In the genomic region with DNA sequence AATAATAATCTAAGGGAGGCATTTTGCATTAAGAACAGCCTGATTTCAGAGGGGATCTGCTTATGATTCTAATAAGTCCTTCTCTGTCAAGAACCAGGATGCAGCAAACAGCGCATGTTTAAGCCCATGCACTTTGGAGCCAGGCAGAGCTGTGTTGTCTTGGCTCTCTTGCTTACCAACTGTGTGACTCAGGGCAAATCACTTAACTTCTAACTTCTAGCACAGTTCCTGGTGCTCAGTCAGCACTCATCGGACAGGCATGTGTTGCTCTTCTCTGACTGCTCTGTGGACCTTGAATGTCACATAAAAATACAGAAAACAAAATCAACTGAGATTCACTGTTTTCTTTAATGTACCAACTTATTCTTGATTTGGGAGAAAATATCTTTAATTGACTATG, we compare ENCODE assay signal across 1 cellular context.
TF ChIP-seq lines count a peak whose summit lies in the region.

No MANE protein-coding gene starts in this region.

TF ChIP-seq in IMR-90, 13 proteins besides CTCF, POLR2A, EP300 and RAD21:
- TF ChIP-seq FOS (IDR thresholded peaks at IDR 0.05; ENCODE audit: low read depth, low read length), result peak; percentile 52
- TF ChIP-seq BHLHE40 (IDR thresholded peaks at IDR 0.05; ENCODE audit: low read depth, low read length), result no peak
- no peak for TF ChIP-seq CEBPB (IDR thresholded peaks at IDR 0.05; ENCODE audit: low read depth, low read length)
- TF ChIP-seq RFX5 (IDR thresholded peaks at IDR 0.05; ENCODE audit: low read depth, low read length), result no peak
- TF ChIP-seq, protein P1, sequence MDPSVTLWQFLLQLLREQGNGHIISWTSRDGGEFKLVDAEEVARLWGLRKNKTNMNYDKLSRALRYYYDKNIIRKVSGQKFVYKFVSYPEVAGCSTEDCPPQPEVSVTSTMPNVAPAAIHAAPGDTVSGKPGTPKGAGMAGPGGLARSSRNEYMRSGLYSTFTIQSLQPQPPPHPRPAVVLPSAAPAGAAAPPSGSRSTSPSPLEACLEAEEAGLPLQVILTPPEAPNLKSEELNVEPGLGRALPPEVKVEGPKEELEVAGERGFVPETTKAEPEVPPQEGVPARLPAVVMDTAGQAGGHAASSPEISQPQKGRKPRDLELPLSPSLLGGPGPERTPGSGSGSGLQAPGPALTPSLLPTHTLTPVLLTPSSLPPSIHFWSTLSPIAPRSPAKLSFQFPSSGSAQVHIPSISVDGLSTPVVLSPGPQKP (IDR thresholded peaks at IDR 0.05; ENCODE audit: borderline replicate concordance, low read depth, low read length), result no peak
- no peak for TF ChIP-seq NFE2L2 (IDR thresholded peaks at IDR 0.05; ENCODE audit: low read depth, low read length)
- TF ChIP-seq MXI1 (IDR thresholded peaks at IDR 0.05; ENCODE audit: borderline replicate concordance, low read depth, low read length), result peak; percentile 56; the same call in 1 of the 2 replicates
- peak; percentile 73; the same call in 1 of the 2 replicates for TF ChIP-seq MAFK (IDR thresholded peaks at IDR 0.05; ENCODE audit: low read depth, low read length)
- no peak for TF ChIP-seq MAZ (IDR thresholded peaks at IDR 0.05; ENCODE audit: borderline replicate concordance, low read depth, low read length)
- no peak for TF ChIP-seq CHD1 (IDR thresholded peaks at IDR 0.05; ENCODE audit: low read depth, low read length)
- no peak for TF ChIP-seq RCOR1 (IDR thresholded peaks at IDR 0.05; ENCODE audit: insufficient replicate concordance, low read length)
- no peak for TF ChIP-seq SMC3 (IDR thresholded peaks at IDR 0.05; ENCODE audit: low read depth, low read length)
- TF ChIP-seq, protein P2, sequence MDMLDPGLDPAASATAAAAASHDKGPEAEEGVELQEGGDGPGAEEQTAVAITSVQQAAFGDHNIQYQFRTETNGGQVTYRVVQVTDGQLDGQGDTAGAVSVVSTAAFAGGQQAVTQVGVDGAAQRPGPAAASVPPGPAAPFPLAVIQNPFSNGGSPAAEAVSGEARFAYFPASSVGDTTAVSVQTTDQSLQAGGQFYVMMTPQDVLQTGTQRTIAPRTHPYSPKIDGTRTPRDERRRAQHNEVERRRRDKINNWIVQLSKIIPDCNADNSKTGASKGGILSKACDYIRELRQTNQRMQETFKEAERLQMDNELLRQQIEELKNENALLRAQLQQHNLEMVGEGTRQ (IDR thresholded peaks at IDR 0.05; ENCODE audit: low read depth, low read length), result no peak
